1 cellular context compared by ENCODE assay signal in genomic region chr20:20017001-20017851, GRCh38.
A peak's percentile ranks its signal among the peaks of the same experiment; 100 is the strongest.
TF ChIP-seq lines count a peak whose summit lies in the region.

TSS of gene NAA20 (plus strand) at chr20:20017362. CDS start at chr20:20017397, 35 bp downstream.

TF ChIP-seq in SK-N-SH, 30 proteins besides CTCF, POLR2A, EP300 and RAD21 (continued from another document):
- no peak for TF ChIP-seq ZBTB33 (IDR thresholded peaks at IDR 0.05; ENCODE audit: borderline replicate concordance, low read depth)
- no peak for TF ChIP-seq EZH2phosphoT487 (IDR thresholded peaks at IDR 0.05; ENCODE audit: borderline replicate concordance, low read depth)
- peak; percentile 65 for TF ChIP-seq ELF1 (IDR thresholded peaks at IDR 0.05)
- no peak for TF ChIP-seq TEAD4 (IDR thresholded peaks at IDR 0.05; ENCODE audit: borderline replicate concordance, insufficient read depth)
- TF ChIP-seq NRF1 (IDR thresholded peaks at IDR 0.05; ENCODE audit: low read depth, low read length) = no peak
- TF ChIP-seq POLR2AphosphoS5 (IDR thresholded peaks at IDR 0.05; ENCODE audit: low read depth, low read length) = peak; percentile 59
- TF ChIP-seq YY1 (IDR thresholded peaks at IDR 0.05; ENCODE audit: low read depth) = 0 out of 2 replicates have a peak, but pooled peaks have one; percentile 17
- no peak for TF ChIP-seq JUND (IDR thresholded peaks at IDR 0.05)
- TF ChIP-seq GABPA (IDR thresholded peaks at IDR 0.05; ENCODE audit: low read depth) = peak; percentile 98
- TF ChIP-seq FOXJ3 (CRISPR knock-in tag; IDR thresholded peaks at IDR 0.05) = 0 out of 2 replicates have a peak, but pooled peaks have one; percentile 30
- no peak; the same call in 1 of the 2 replicates for TF ChIP-seq USF1 (IDR thresholded peaks at IDR 0.05; ENCODE audit: borderline replicate concordance, low read depth)
- TF ChIP-seq RCOR1 (IDR thresholded peaks at IDR 0.05; ENCODE audit: low read length) = 0 out of 2 replicates have a peak, but pooled peaks have one; percentile 30
- TF ChIP-seq MAX (IDR thresholded peaks at IDR 0.05; ENCODE audit: low read depth) = peak; percentile 91
- no peak for TF ChIP-seq NFIC (IDR thresholded peaks at IDR 0.05; ENCODE audit: borderline replicate concordance)
- no peak for TF ChIP-seq IRF3 (IDR thresholded peaks at IDR 0.05; ENCODE audit: low read depth, low read length)
- peak; percentile 90 for TF ChIP-seq MXI1 (IDR thresholded peaks at IDR 0.05; ENCODE audit: low read depth, low read length)
- no peak for TF ChIP-seq RFX5 (IDR thresholded peaks at IDR 0.05; ENCODE audit: low read length)
- TF ChIP-seq TCF12 (IDR thresholded peaks at IDR 0.05) = no peak
- TF ChIP-seq SIN3A (IDR thresholded peaks at IDR 0.05; ENCODE audit: borderline replicate concordance, low read depth, low read length) = peak; percentile 98
- TF ChIP-seq USF2 (IDR thresholded peaks at IDR 0.05; ENCODE audit: borderline replicate concordance, low read depth, low read length) = no peak
- no peak for TF ChIP-seq FOXM1 (IDR thresholded peaks at IDR 0.05; ENCODE audit: low read depth)
- no peak for TF ChIP-seq MEF2A (IDR thresholded peaks at IDR 0.05; ENCODE audit: borderline replicate concordance, low read depth)
- TF ChIP-seq RXRA (IDR thresholded peaks at IDR 0.05; ENCODE audit: borderline replicate concordance, low read depth) = no peak
